In genomic region chr12:123607756-123608155, GRCh38 we compare ENCODE assay signal across 21 cellular contexts.
"Had no signal": no experiment of that assay in that cellular context is flagged by ENCODE, and none has a peak within 500 bp of the region (broad histone marks: within the 10 kb centered on the region; RNA-seq: fewer than 3 reads in every experiment).

No MANE protein-coding gene starts in this region.

- H3K4me3 Mint-ChIP-seq: naive thymus-derived CD4-positive, alpha-beta T cell had no signal

- FAIRE-seq: colon, endothelial cell of umbilical vein, small intestine had no signal

- H3K4me1 ChIP-seq: foreskin keratinocyte had no signal

- H3K4me3 ChIP-seq: hepatocyte, lung, sigmoid colon, tibial artery, upper lobe of right lung, vagina had no signal

- H3K4me2 ChIP-seq: hepatocyte had no signal

- H3K9me3 Mint-ChIP-seq: naive thymus-derived CD4-positive, alpha-beta T cell had no signal

- H3K9me3 ChIP-seq: sigmoid colon, tibial artery, upper lobe of right lung, vagina had no signal

- H2AFZ ChIP-seq: hepatocyte had no signal

- ATAC-seq: foreskin keratinocyte; left ventricle myocardium superior; naive thymus-derived CD4-positive, alpha-beta T cell; upper lobe of right lung had no signal

- H3K27me3 Mint-ChIP-seq: naive thymus-derived CD4-positive, alpha-beta T cell had no signal

- DNase-seq: dermis blood vessel endothelial cell; erythroblast; foreskin keratinocyte; head of caudate nucleus; left colon; left ventricle myocardium superior; mesenchymal stem cell; midbrain; naive thymus-derived CD4-positive, alpha-beta T cell; posterior cingulate gyrus; sigmoid colon; stimulated activated CD4-positive, alpha-beta T cell treated with anti-CD3 and anti-CD28 coated beads, Interleukin-12 subunit alpha, Interleukin-12 subunit beta, amount 100 ng/mL, for 4 hours; stimulated activated naive CD4-positive, alpha-beta T cell treated with Interleukin-2 at 50 U/mL for 16 hours; tibial artery; upper lobe of right lung had no signal

- H3K27me3 ChIP-seq: foreskin keratinocyte, hepatocyte, sigmoid colon, tibial artery, upper lobe of right lung, vagina had no signal

- H3K27ac ChIP-seq: foreskin keratinocyte, hepatocyte, sigmoid colon, tibial artery, upper lobe of right lung, vagina had no signal

- H3K27ac Mint-ChIP-seq: naive thymus-derived CD4-positive, alpha-beta T cell had no signal
